Comparison of ENCODE assay signal across 13 cellular contexts in genomic region chr22:27895600-27895999, GRCh38. TPM values are rescaled to one million over a fixed set of nuclear protein-coding genes. Genes with fewer than 3 reads are reported as not detected.
A peak's percentile ranks its signal among the peaks of the same experiment; 100 is the strongest.
DNase-seq lines count a peak whose midpoint lies in the region; ATAC-seq and TF ChIP-seq lines count a peak whose summit lies in the region.
"Had no signal": no experiment of that assay in that cellular context is flagged by ENCODE, and none has a peak within 500 bp of the region (broad histone marks: within the 10 kb centered on the region; RNA-seq: fewer than 3 reads in every experiment).

No MANE protein-coding gene starts in this region.

- no peaks in the 10 kb centered on the region for H3K27me3 ChIP-seq in prostate gland (replicated peaks; ENCODE audit: insufficient read depth)
- H3K27me3 ChIP-seq: BLaER1 treated with 17β-estradiol and CSF1 and Interleukin-3, amounts not matched to agents 10 nM and 100 nM had no signal

- DNase-seq in osteocyte (ENCODE audit: extremely low spot score, unreplicated experiment) (no peak), NCI-H1436 (lab: John Stamatoyannopoulos, UW) (no peak), prostate gland (ENCODE audit: low spot score) (no peak)
- DNase-seq: Kasumi-1, NCI-H524 had no signal

- TF ChIP-seq CTCF in osteocyte (IDR thresholded peaks at IDR 0.05) (no peak), prostate gland (IDR thresholded peaks at IDR 0.05) (no peak)

- no peaks in the 10 kb centered on the region for H3K9me3 Mint-ChIP-seq in osteocyte (ENCODE audit: unreplicated experiment)
- H3K9me3 Mint-ChIP-seq: central memory CD8-positive, alpha-beta T cell had no signal

- H3K9me3 ChIP-seq in prostate gland = no peaks in the 10 kb centered on the region
- H3K9me3 ChIP-seq: BLaER1 treated with 17β-estradiol and CSF1 and Interleukin-3, amounts not matched to agents 10 nM and 100 nM had no signal

- no peak overlapping the region for H3K27ac Mint-ChIP-seq in osteocyte (ENCODE audit: unreplicated experiment)

- ATAC-seq in GM19043 (IDR thresholded peaks at IDR 0.05; ENCODE audit: low read depth, unreplicated experiment) (peak; percentile 91), HG02623 (IDR thresholded peaks at IDR 0.05; ENCODE audit: unreplicated experiment) (peak; percentile 80), HG03520 (IDR thresholded peaks at IDR 0.05; ENCODE audit: unreplicated experiment) (peak; percentile 80), HG02938 (IDR thresholded peaks at IDR 0.05; ENCODE audit: unreplicated experiment) (no peak)
- ATAC-seq: sciatic nerve had no signal

- no peaks in the 10 kb centered on the region for H3K36me3 ChIP-seq in prostate gland

- no peak for TF ChIP-seq POLR2A in prostate gland (IDR thresholded peaks at IDR 0.05)

- H3K4me1 Mint-ChIP-seq in osteocyte (ENCODE audit: unreplicated experiment) = no peaks in the 10 kb centered on the region

- intact Hi-C loops in prostate gland (cut with DNase I) = no loop called here

- H3K4me3 ChIP-seq in GM08714 (ENCODE audit: low read length) (peak overlapping the region; percentile 26; the same call in 1 of the 2 replicates), prostate gland (no peak overlapping the region)
- H3K4me3 ChIP-seq: BLaER1 treated with 17β-estradiol and CSF1 and Interleukin-3, amounts not matched to agents 10 nM and 100 nM had no signal

- peaks cover 59% of the 10 kb centered on the region for H3K36me3 Mint-ChIP-seq in osteocyte (ENCODE audit: unreplicated experiment)

- 86% methylated on average over 4 of the region's 4 CpGs for WGBS in prostate gland

- H3K27me3 Mint-ChIP-seq in osteocyte (ENCODE audit: unreplicated experiment) = no peaks in the 10 kb centered on the region
- H3K27me3 Mint-ChIP-seq: central memory CD8-positive, alpha-beta T cell had no signal

- no peaks in the 10 kb centered on the region for H3K4me1 ChIP-seq in prostate gland (replicated peaks)
- H3K4me1 ChIP-seq: BLaER1 treated with 17β-estradiol and CSF1 and Interleukin-3, amounts not matched to agents 10 nM and 100 nM had no signal

- H3K27ac ChIP-seq in prostate gland = no peak overlapping the region
- H3K27ac ChIP-seq: BLaER1 treated with 17β-estradiol and CSF1 and Interleukin-3, amounts not matched to agents 10 nM and 100 nM had no signal

- no peak overlapping the region for H3K4me3 Mint-ChIP-seq in osteocyte (ENCODE audit: unreplicated experiment)
- H3K4me3 Mint-ChIP-seq: central memory CD8-positive, alpha-beta T cell had no signal

RNA-seq across cellular contexts. Expression of gene PITPNB, which starts 23.5 kb away (rescaled TPM):
- total RNA-seq in osteocyte = 86.6 and 86.7 TPM in 2 replicates
- 10 to 100 TPM; 23.8 to 43.6 TPM for total RNA-seq in prostate gland
